ENCODE assay signal across 8 cellular contexts in genomic region chr2:218291318-218291933, GRCh38. TPM values are rescaled to one million over a fixed set of nuclear protein-coding genes. Genes with fewer than 3 reads are reported as not detected.
DNase-seq lines count a peak whose midpoint lies in the region; ATAC-seq, FAIRE-seq and TF ChIP-seq lines count a peak whose summit lies in the region.

No MANE protein-coding gene starts in this region.

- no peak for FAIRE-seq in GM12878 (lab: Jason Lieb, UNC)

- SMC1A ChIA-PET in GM12878 (lab: Charles Lee; ENCODE audit: uncharacterized antibody, unreplicated experiment) = interaction anchor here (0.7 to 9.5 kb wide), 12 partner anchors 8 to 585 kb away, joined by 3 to 194 read pairs (median 4); partner anchors contain the start of genes AAMP, CXCR1 and PNKD

- no peaks in the 10 kb centered on the region for H3K9me3 ChIP-seq in GM12878 (replicated peaks; ENCODE audit: control insufficient read depth, insufficient read depth, low read length)
- H3K9me3 ChIP-seq in testis = no peaks in the 10 kb centered on the region

- peak overlapping the region; percentile 23 for H2AFZ ChIP-seq in GM12878 (ENCODE audit: control insufficient read depth, low read depth, low read length)

- peaks cover 26% of the 10 kb centered on the region for H3K79me2 ChIP-seq in GM12878 (ENCODE audit: control insufficient read depth, insufficient read depth, low read length)

- ATAC-seq in GM12878 = peak; percentile 5

- TF ChIP-seq CTCF in GM12878 (IDR thresholded peaks at IDR 0.05 in 2 of 3, conservative IDR thresholded peaks at IDR 0.05 in 1 of 3; ENCODE audit: control insufficient read depth in 2 of 3, extremely low read depth in 1 of 3, insufficient read depth in 1 of 3, low read depth in 3 of 3, low read length in 3 of 3) (no peak), testis (IDR thresholded peaks at IDR 0.05) (no peak)

- peak overlapping the region; percentile 74 for H3K4me2 ChIP-seq in GM12878 (ENCODE audit: control insufficient read depth, insufficient read depth)

- DNase-seq in activated naive CD4-positive, alpha-beta T cell (lab: John Stamatoyannopoulos, UW) = no peak
- DNase-seq in GM12878 (ENCODE audit: low read depth, low spot score) (no peak), kidney glomerular epithelial cell (lab: John Stamatoyannopoulos, UW) (peak; percentile 16), testis (no peak), RPMI8226 (no peak), NCI-H524 treated with DMSO at 0.1 percent for 48 hours (lab: John Stamatoyannopoulos, UW) (no peak), NCI-H2227 treated with DMSO at 0.1 percent for 48 hours (lab: John Stamatoyannopoulos, UW) (no peak)

- H3K27ac Mint-ChIP-seq in activated naive CD4-positive, alpha-beta T cell treated with anti-CD3 and anti-CD28 coated beads, Interleukin-2, amount 50 U/mL, for 24 hours = peak overlapping the region; percentile 94

- intact Hi-C loops in GM12878 (cut with micrococcal nuclease; ENCODE audit: unreplicated experiment) = loop anchor here (1.0 to 10.0 kb wide), 2 partner anchors 19 to 363 kb away; partner anchors contain the start of genes BCS1L and ZNF142
- intact Hi-C loops in testis (cut with DNase I; ENCODE audit: low total_unique reads) = loop anchor here (5.0 kb wide), 1 partner anchor 106 kb away; the partner anchor contains the start of gene CTDSP1

- H3K9me3 Mint-ChIP-seq in activated naive CD4-positive, alpha-beta T cell treated with anti-CD3 and anti-CD28 coated beads, Interleukin-2, amount 50 U/mL, for 24 hours = no peaks in the 10 kb centered on the region

- in situ Hi-C loops in GM12878 (cut with MboI) = loop anchor here (25.0 kb wide), 1 partner anchor 96 kb away; the partner anchor contains the start of genes CTDSP1 and SLC11A1

- no peaks in the 10 kb centered on the region for H3K27me3 Mint-ChIP-seq in activated naive CD4-positive, alpha-beta T cell treated with anti-CD3 and anti-CD28 coated beads, Interleukin-2, amount 50 U/mL, for 24 hours

- peak overlapping the region; percentile 85 for H3K4me3 ChIP-seq in GM12878
- H3K4me3 ChIP-seq in testis = peak overlapping the region; percentile 81 to 98

- TF ChIP-seq POLR2A in GM12878 (IDR thresholded peaks at IDR 0.05; ENCODE audit: low read depth, low read length) (no peak), testis (IDR thresholded peaks at IDR 0.05) (no peak)

- TF ChIP-seq RAD21 in GM12878 (IDR thresholded peaks at IDR 0.05; ENCODE audit: insufficient read depth, low read depth, low read length) = no peak

- RAD21 ChIA-PET in GM12878 (lab: Charles Lee; ENCODE audit: unreplicated experiment) = interaction anchor here (0.7 to 5.9 kb wide), 10 partner anchors 11 to 590 kb away, joined by 3 to 79 read pairs (median 5); partner anchors contain the start of genes AAMP, CATIP and PNKD

- H3K4me3 Mint-ChIP-seq in activated naive CD4-positive, alpha-beta T cell treated with anti-CD3 and anti-CD28 coated beads, Interleukin-2, amount 50 U/mL, for 24 hours = peak overlapping the region; percentile 92

- TF ChIP-seq EP300 in GM12878 (IDR thresholded peaks at IDR 0.05; ENCODE audit: borderline replicate concordance in 1 of 2, control insufficient read depth in 1 of 2, low read depth in 2 of 2, low read length in 2 of 2) = no peak

- CTCF ChIA-PET in GM12878 (lab: Yijun Ruan, JAX) = interaction anchor here (1.0 to 8.2 kb wide), 15 partner anchors 8 to 958 kb away, joined by 3 to 150 read pairs (median 7); partner anchors contain the start of genes AAMP, CATIP and PNKD

- H3K27me3 ChIP-seq in GM12878 (replicated peaks in 1 of 2; ENCODE audit: control insufficient read depth in 2 of 2, insufficient read depth in 2 of 2, low read length in 1 of 2) (no peaks in the 10 kb centered on the region), testis (no peaks in the 10 kb centered on the region)

- POLR2A ChIA-PET in GM12878 (lab: Charles Lee) = interaction anchor here (0.8 to 3.3 kb wide), 9 partner anchors 9 to 592 kb away, joined by 3 to 19 read pairs (median 9); partner anchors contain the start of genes AAMP and PNKD

- H3K9ac ChIP-seq in GM12878 (ENCODE audit: control insufficient read depth, insufficient read depth, low read length) = peak overlapping the region; percentile 80

- peaks cover 61% of the 10 kb centered on the region for H3K4me1 Mint-ChIP-seq in activated naive CD4-positive, alpha-beta T cell treated with anti-CD3 and anti-CD28 coated beads, Interleukin-2, amount 50 U/mL, for 24 hours

- BruUV-seq in GM12878 (replicated peaks; lab: Mats Ljungman, UMichigan) = no TSS peak

- H3K36me3 ChIP-seq in GM12878 (ENCODE audit: control insufficient read depth in 2 of 2, insufficient read depth in 2 of 2, low read length in 1 of 2) (no peaks in the 10 kb centered on the region), testis (ENCODE audit: low read depth, missing control alignments) (no peaks in the 10 kb centered on the region)

- WGBS in GM12878 (ENCODE audit: insufficient coverage, insufficient replicate concordance, low lambda C conversion rate, missing lambda C conversion rate) = 2% methylated on average over 8 of the region's 8 CpGs
- 37 to 41% methylated on average over 8 of the region's 8 CpGs for WGBS in testis, 2 donors

- H3K36me3 Mint-ChIP-seq in activated naive CD4-positive, alpha-beta T cell treated with anti-CD3 and anti-CD28 coated beads, Interleukin-2, amount 50 U/mL, for 24 hours = no peaks in the 10 kb centered on the region

- peak overlapping the region; percentile 72 for H3K27ac ChIP-seq in GM12878 (ENCODE audit: control insufficient read depth, insufficient read depth)
- peak overlapping the region; percentile 88 to 96 for H3K27ac ChIP-seq in testis

- H3K4me1 ChIP-seq in GM12878 (ENCODE audit: control insufficient read depth, insufficient read depth, low read length) = peaks cover 34% of the 10 kb centered on the region
- H3K4me1 ChIP-seq in testis = peaks cover 47% of the 10 kb centered on the region

- H4K20me1 ChIP-seq in GM12878 (ENCODE audit: control insufficient read depth, insufficient read depth) = no peaks in the 10 kb centered on the region

RNA-seq across cellular contexts. Expression of gene TMBIM1, which starts 0.9 kb away (rescaled TPM):
- total RNA-seq in GM12878 (2013; cell fraction: nucleolus; rRNA removed) = 34.9 and 36.4 TPM in 2 replicates
- 35.6 and 40.0 TPM in 2 replicates for total RNA-seq in GM12878 (2014; rRNA removed)
- total RNA-seq in GM12878 (2014; rRNA removed; fragmentation: Illumina TruSeq; extraction: Trizol) = 16.8 and 17.0 TPM in 2 replicates
- 26.9 and 34.6 TPM in 2 replicates for total RNA-seq in GM12878 (2021)
- 19.0 TPM for polyA plus RNA-seq in GM12878 (2011; ENCODE audit: low read depth)
- polyA plus RNA-seq in GM12878 (2011; rRNA removed) = 23.5 and 38.3 TPM in 2 replicates
- polyA plus RNA-seq in GM12878 (2011; cell fraction: cytosol; rRNA removed) = 51.8 and 64.4 TPM in 2 replicates
- 46.9 and 55.2 TPM in 2 replicates for polyA plus RNA-seq in GM12878 (2011; cell fraction: nucleus; rRNA removed)
- polyA plus RNA-seq in GM12878 (2012) = 34.2 and 49.8 TPM in 2 replicates
- polyA plus RNA-seq in GM12878 (2014; fragmentation: Illumina TruSeq; extraction: Trizol) = 26.5 and 27.0 TPM in 2 replicates
- 10 to 100 TPM in 1 of 2 experiments, 1 to 10 TPM in 1; 6.1 to 11.7 TPM for polyA plus RNA-seq in GM12878 (2014; fragmentation: Nextera tagmentation; extraction: Ambion mirVana)
- polyA plus RNA-seq in GM12878 (2014; rRNA removed) = 15.7 and 23.3 TPM in 2 replicates
- polyA plus RNA-seq in GM12878 (2016; fragmentation: Nextera tagmentation; extraction: Ambion mirVana) = 10 to 100 TPM; 25.4 to 30.6 TPM
- 38.6 and 47.2 TPM in 2 replicates for polyA minus RNA-seq in GM12878 (2011; rRNA and poly(A)+ RNA removed)
- 12.0 and 13.7 TPM in 2 replicates for polyA minus RNA-seq in GM12878 (2011; cell fraction: cytosol; rRNA and poly(A)+ RNA removed)
- polyA minus RNA-seq in GM12878 (2011; cell fraction: nucleus; rRNA and poly(A)+ RNA removed) = 9.4 and 10.2 TPM in 2 replicates
- total RNA-seq in testis = 10 to 100 TPM; 59.9 to 81.0 TPM
- polyA plus RNA-seq in testis (ENCODE audit: insufficient read depth, low read depth, low replicate concordance) = 77.6 TPM

RNA-seq across cellular contexts. Expression of gene PNKD, which starts 21.1 kb away (rescaled TPM):
- total RNA-seq in GM12878 (2013; cell fraction: nucleolus; rRNA removed) = 19.8 and 82.8 TPM in 2 replicates
- total RNA-seq in GM12878 (2014; rRNA removed) (41.9 and 42.3 TPM in 2 replicates), GM12878 (2014; rRNA removed; fragmentation: Illumina TruSeq; extraction: Trizol) (27.2 and 28.5 TPM in 2 replicates), GM12878 (2021) (42.0 and 45.1 TPM in 2 replicates), testis (10 to 100 TPM; 79.3 to 84.2 TPM)
- polyA plus RNA-seq in GM12878 (2011; ENCODE audit: low read depth) = 23.5 TPM
- polyA plus RNA-seq in GM12878 (2011; rRNA removed) (26.3 and 54.9 TPM in 2 replicates), GM12878 (2014; fragmentation: Illumina TruSeq; extraction: Trizol) (15.8 and 41.6 TPM in 2 replicates), GM12878 (2014; fragmentation: Nextera tagmentation; extraction: Ambion mirVana) (100 to 1,000 TPM in 1 of 2 experiments, 10 to 100 TPM in 1; 72.6 to 104 TPM), GM12878 (2014; rRNA removed) (67.7 and 72.6 TPM in 2 replicates), GM12878 (2016; fragmentation: Nextera tagmentation; extraction: Ambion mirVana) (100 to 1,000 TPM in 1 of 2 experiments, 10 to 100 TPM in 1; 90.9 to 106 TPM), testis (ENCODE audit: insufficient read depth, low read depth, low replicate concordance) (90.7 TPM)
- 79.6 and 84.9 TPM in 2 replicates for polyA plus RNA-seq in GM12878 (2011; cell fraction: cytosol; rRNA removed)
- polyA plus RNA-seq in GM12878 (2011; cell fraction: nucleus; rRNA removed) = 82.3 and 86.2 TPM in 2 replicates
- polyA plus RNA-seq in GM12878 (2012) = 34.0 and 41.6 TPM in 2 replicates
- polyA minus RNA-seq in GM12878 (2011; rRNA and poly(A)+ RNA removed) = 14.6 and 25.1 TPM in 2 replicates
- 11.8 and 12.7 TPM in 2 replicates for polyA minus RNA-seq in GM12878 (2011; cell fraction: cytosol; rRNA and poly(A)+ RNA removed)
- polyA minus RNA-seq in GM12878 (2011; cell fraction: nucleus; rRNA and poly(A)+ RNA removed) = 11.6 and 18.2 TPM in 2 replicates

RNA-seq across cellular contexts. Expression of gene AAMP, which starts 21.5 kb away (rescaled TPM):
- total RNA-seq in GM12878 (2013; cell fraction: nucleolus; rRNA removed) = 31.5 and 34.1 TPM in 2 replicates
- 97.1 and 114 TPM in 2 replicates for total RNA-seq in GM12878 (2014; rRNA removed)
- 70.6 and 71.7 TPM in 2 replicates for total RNA-seq in GM12878 (2014; rRNA removed; fragmentation: Illumina TruSeq; extraction: Trizol)
- total RNA-seq in GM12878 (2021) = 64.8 and 66.3 TPM in 2 replicates
- polyA plus RNA-seq in GM12878 (2011; ENCODE audit: low read depth) = 28.2 TPM
- 33.2 and 50.7 TPM in 2 replicates for polyA plus RNA-seq in GM12878 (2011; rRNA removed)
- polyA plus RNA-seq in GM12878 (2011; cell fraction: cytosol; rRNA removed) = 74.8 and 117 TPM in 2 replicates
- 96.5 and 123 TPM in 2 replicates for polyA plus RNA-seq in GM12878 (2011; cell fraction: nucleus; rRNA removed)
- 54.1 and 62.5 TPM in 2 replicates for polyA plus RNA-seq in GM12878 (2012)
- 49.8 and 93.1 TPM in 2 replicates for polyA plus RNA-seq in GM12878 (2014; fragmentation: Illumina TruSeq; extraction: Trizol)
- polyA plus RNA-seq in GM12878 (2014; fragmentation: Nextera tagmentation; extraction: Ambion mirVana) = 1 to 10 TPM; 4.4 to 5.5 TPM
- 95.4 and 104 TPM in 2 replicates for polyA plus RNA-seq in GM12878 (2014; rRNA removed)
- polyA plus RNA-seq in GM12878 (2016; fragmentation: Nextera tagmentation; extraction: Ambion mirVana) = 100 to 1,000 TPM; 118 to 140 TPM
- 40.1 and 64.8 TPM in 2 replicates for polyA minus RNA-seq in GM12878 (2011; rRNA and poly(A)+ RNA removed)
- polyA minus RNA-seq in GM12878 (2011; cell fraction: cytosol; rRNA and poly(A)+ RNA removed) = 18.0 and 22.5 TPM in 2 replicates
- 23.2 and 29.2 TPM in 2 replicates for polyA minus RNA-seq in GM12878 (2011; cell fraction: nucleus; rRNA and poly(A)+ RNA removed)
- 100 to 1,000 TPM; 154 to 177 TPM for total RNA-seq in testis
- 112 TPM for polyA plus RNA-seq in testis (ENCODE audit: insufficient read depth, low read depth, low replicate concordance)

RNA-seq across cellular contexts. Expression of gene GPBAR1, which starts 30.6 kb away (rescaled TPM):
- total RNA-seq in GM12878 (2013; cell fraction: nucleolus; rRNA removed) = 0.39 and 0.77 TPM in 2 replicates
- total RNA-seq in GM12878 (2014; rRNA removed) (0.17 TPM in 1 of 2 replicates, not detected in the other), GM12878 (2014; rRNA removed; fragmentation: Illumina TruSeq; extraction: Trizol) (0.09 TPM in 2 replicates), GM12878 (2021) (0.13 and 0.36 TPM in 2 replicates), testis (1 to 10 TPM; 1.5 to 1.8 TPM)
- not detected for polyA plus RNA-seq in GM12878 (2011; ENCODE audit: low read depth)
- polyA plus RNA-seq in GM12878 (2011; rRNA removed) (0.03 TPM in 1 of 2 replicates, not detected in the other), GM12878 (2014; fragmentation: Illumina TruSeq; extraction: Trizol) (0.07 and 0.10 TPM in 2 replicates), GM12878 (2014; fragmentation: Nextera tagmentation; extraction: Ambion mirVana) (not detected), GM12878 (2014; rRNA removed) (0.22 and 0.24 TPM in 2 replicates), GM12878 (2016; fragmentation: Nextera tagmentation; extraction: Ambion mirVana) (under 1 TPM in 1 of 2 experiments, not detected in 1; 0.11 TPM), testis (ENCODE audit: insufficient read depth, low read depth, low replicate concordance) (3.4 TPM)
- 0.03 and 0.10 TPM in 2 replicates for polyA plus RNA-seq in GM12878 (2011; cell fraction: cytosol; rRNA removed)
- polyA plus RNA-seq in GM12878 (2011; cell fraction: nucleus; rRNA removed) = 0.70 and 0.92 TPM in 2 replicates
- 0.15 and 0.38 TPM in 2 replicates for polyA plus RNA-seq in GM12878 (2012)
- 0.29 and 1.2 TPM in 2 replicates for polyA minus RNA-seq in GM12878 (2011; rRNA and poly(A)+ RNA removed)
- not detected in 2 replicates for polyA minus RNA-seq in GM12878 (2011; cell fraction: cytosol; rRNA and poly(A)+ RNA removed)
- polyA minus RNA-seq in GM12878 (2011; cell fraction: nucleus; rRNA and poly(A)+ RNA removed) = 1.9 and 3.5 TPM in 2 replicates
